16 cellular contexts compared by ENCODE assay signal in genomic region chr16:50597563-50598255, GRCh38. TPM values are rescaled to one million over a fixed set of nuclear protein-coding genes. Genes with fewer than 3 reads are reported as not detected.
"Had no signal": no experiment of that assay in that cellular context is flagged by ENCODE, and none has a peak within 500 bp of the region (broad histone marks: within the 10 kb centered on the region; RNA-seq: fewer than 3 reads in every experiment).

No MANE protein-coding gene starts in this region.

- H3K9me3 ChIP-seq: gastrocnemius medialis, heart left ventricle had no signal

- H3K4me3 Mint-ChIP-seq: activated CD4-positive, alpha-beta memory T cell treated with anti-CD3 and anti-CD28 coated beads for 36 hours; activated naive CD4-positive, alpha-beta T cell treated with anti-CD3 and anti-CD28 coated beads for 36 hours; natural killer cell; T-helper 1 cell treated with Interleukin-12 subunit alpha and Interleukin-12 subunit beta and Interleukin-4 antibody, amounts not matched to agents 30 μg/mL and 1 μg/mL, for 36 hours had no signal

- H3K4me3 ChIP-seq: gastrocnemius medialis, heart left ventricle had no signal

- H3K9me3 Mint-ChIP-seq: activated CD4-positive, alpha-beta memory T cell treated with anti-CD3 and anti-CD28 coated beads for 36 hours; activated naive CD4-positive, alpha-beta T cell treated with anti-CD3 and anti-CD28 coated beads for 36 hours; natural killer cell; T-helper 1 cell treated with Interleukin-12 subunit alpha and Interleukin-12 subunit beta and Interleukin-4 antibody, amounts not matched to agents 30 μg/mL and 1 μg/mL, for 36 hours had no signal

- H3K36me3 Mint-ChIP-seq: activated CD4-positive, alpha-beta memory T cell treated with anti-CD3 and anti-CD28 coated beads for 36 hours; natural killer cell had no signal

- H3K27ac Mint-ChIP-seq: activated CD4-positive, alpha-beta memory T cell treated with anti-CD3 and anti-CD28 coated beads for 36 hours; activated naive CD4-positive, alpha-beta T cell treated with anti-CD3 and anti-CD28 coated beads for 36 hours; natural killer cell; T-helper 1 cell treated with Interleukin-12 subunit alpha and Interleukin-12 subunit beta and Interleukin-4 antibody, amounts not matched to agents 30 μg/mL and 1 μg/mL, for 36 hours had no signal

- H3K36me3 ChIP-seq: brain microvascular endothelial cell, gastrocnemius medialis, heart left ventricle had no signal

- H3K27ac ChIP-seq: brain microvascular endothelial cell, gastrocnemius medialis had no signal

- ATAC-seq: natural killer cell had no signal

- H3K27me3 Mint-ChIP-seq: activated CD4-positive, alpha-beta memory T cell treated with anti-CD3 and anti-CD28 coated beads for 36 hours had no signal

- H3K4me1 ChIP-seq: gastrocnemius medialis had no signal

- DNase-seq: activated CD4-positive, alpha-beta memory T cell treated with anti-CD3 and anti-CD28 coated beads for 36 hours; activated CD4-positive, alpha-beta T cell treated with anti-CD3 and anti-CD28 coated beads for 4 hours; activated CD4-positive, CD25-positive, alpha-beta regulatory T cell; activated naive CD4-positive, alpha-beta T cell treated with anti-CD3 and anti-CD28 coated beads for 36 hours; activated T-cell treated with anti-CD3 and anti-CD28 coated beads, Interleukin-2, amount 50 U/mL, for 48 hours; brain microvascular endothelial cell; dermis blood vessel endothelial cell; effector CD8-positive, alpha-beta T cell; mammary epithelial cell; midbrain; natural killer cell; stimulated activated CD4-positive, alpha-beta T cell treated with anti-CD3 and anti-CD28 coated beads, Interleukin-4, amount 100 ng/mL, for 24 hours; stimulated activated naive CD4-positive, alpha-beta T cell treated with Interleukin-2 at 50 U/mL for 16 hours had no signal

- H3K27me3 ChIP-seq: brain microvascular endothelial cell, gastrocnemius medialis, heart left ventricle had no signal

RNA-seq across cellular contexts. Expression of gene NKD1, which starts 49.5 kb away (rescaled TPM):
- total RNA-seq: dermis blood vessel endothelial cell had no signal
